Comparison of ENCODE assay signal across 1 cellular context in the genomic region with DNA sequence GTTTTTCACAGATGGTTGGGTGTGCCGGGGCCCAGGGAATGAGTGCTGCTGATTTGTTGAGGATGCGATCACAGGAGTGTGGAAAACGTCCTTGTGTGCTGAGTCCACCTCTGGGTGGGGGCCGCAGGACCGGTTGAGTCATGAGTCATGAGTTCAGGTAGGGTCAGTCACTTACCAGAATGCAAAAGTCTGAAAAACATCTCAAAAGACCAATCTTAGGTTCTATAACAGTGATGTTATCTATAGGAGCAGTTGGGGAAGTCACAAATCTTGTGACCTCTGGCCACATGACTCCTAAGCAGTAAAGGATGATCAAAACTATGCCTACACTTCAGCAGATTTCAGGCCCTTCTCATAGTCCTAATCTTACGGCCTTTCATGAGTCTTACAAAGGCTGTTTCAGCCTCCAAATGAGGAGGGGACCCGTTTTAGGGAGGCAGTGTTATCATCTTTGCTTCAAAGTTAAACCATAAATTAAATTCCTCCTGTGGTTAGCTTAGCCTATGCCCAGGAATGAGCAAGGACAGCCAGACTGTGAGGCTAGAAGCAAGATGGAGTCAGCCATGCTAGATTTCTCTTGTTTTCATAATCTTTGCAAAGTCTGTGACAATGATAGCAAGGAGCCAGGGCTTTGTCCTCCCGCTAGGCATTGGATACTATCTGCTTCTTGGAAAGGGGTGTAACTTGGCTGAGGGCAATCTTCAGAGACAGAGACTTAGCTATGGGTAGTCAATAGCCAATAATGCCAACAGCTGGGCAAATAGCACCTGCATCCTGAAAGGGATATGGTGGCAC.
TF ChIP-seq lines count a peak whose summit lies in the region.

No MANE protein-coding gene starts in this region.

TF ChIP-seq in K562, 482 proteins besides CTCF, POLR2A, EP300 and RAD21 (continued from another document and continues in another):
- TF ChIP-seq, protein P1, sequence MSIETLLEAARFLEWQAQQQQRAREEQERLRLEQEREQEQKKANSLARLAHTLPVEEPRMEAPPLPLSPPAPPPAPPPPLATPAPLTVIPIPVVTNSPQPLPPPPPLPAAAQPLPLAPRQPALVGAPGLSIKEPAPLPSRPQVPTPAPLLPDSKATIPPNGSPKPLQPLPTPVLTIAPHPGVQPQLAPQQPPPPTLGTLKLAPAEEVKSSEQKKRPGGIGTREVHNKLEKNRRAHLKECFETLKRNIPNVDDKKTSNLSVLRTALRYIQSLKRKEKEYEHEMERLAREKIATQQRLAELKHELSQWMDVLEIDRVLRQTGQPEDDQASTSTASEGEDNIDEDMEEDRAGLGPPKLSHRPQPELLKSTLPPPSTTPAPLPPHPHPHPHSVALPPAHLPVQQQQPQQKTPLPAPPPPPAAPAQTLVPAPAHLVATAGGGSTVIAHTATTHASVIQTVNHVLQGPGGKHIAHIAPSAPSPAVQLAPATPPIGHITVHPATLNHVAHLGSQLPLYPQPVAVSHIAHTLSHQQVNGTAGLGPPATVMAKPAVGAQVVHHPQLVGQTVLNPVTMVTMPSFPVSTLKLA (conservative IDR thresholded peaks at IDR 0.05) = no peak
- TF ChIP-seq ZNF24 (IDR thresholded peaks at IDR 0.05) = no peak
- TF ChIP-seq, protein P2, sequence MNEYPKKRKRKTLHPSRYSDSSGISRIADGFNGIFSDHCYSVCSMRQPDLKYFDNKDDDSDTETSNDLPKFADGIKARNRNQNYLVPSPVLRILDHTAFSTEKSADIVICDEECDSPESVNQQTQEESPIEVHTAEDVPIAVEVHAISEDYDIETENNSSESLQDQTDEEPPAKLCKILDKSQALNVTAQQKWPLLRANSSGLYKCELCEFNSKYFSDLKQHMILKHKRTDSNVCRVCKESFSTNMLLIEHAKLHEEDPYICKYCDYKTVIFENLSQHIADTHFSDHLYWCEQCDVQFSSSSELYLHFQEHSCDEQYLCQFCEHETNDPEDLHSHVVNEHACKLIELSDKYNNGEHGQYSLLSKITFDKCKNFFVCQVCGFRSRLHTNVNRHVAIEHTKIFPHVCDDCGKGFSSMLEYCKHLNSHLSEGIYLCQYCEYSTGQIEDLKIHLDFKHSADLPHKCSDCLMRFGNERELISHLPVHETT (CRISPR knock-in tag; conservative IDR thresholded peaks at IDR 0.05 in 1 of 2, IDR thresholded peaks at IDR 0.05 in 1 of 2) = peak in 1 of 2 experiments; percentile 86; a peak in 2 of 4 replicates
- TF ChIP-seq, protein P3, sequence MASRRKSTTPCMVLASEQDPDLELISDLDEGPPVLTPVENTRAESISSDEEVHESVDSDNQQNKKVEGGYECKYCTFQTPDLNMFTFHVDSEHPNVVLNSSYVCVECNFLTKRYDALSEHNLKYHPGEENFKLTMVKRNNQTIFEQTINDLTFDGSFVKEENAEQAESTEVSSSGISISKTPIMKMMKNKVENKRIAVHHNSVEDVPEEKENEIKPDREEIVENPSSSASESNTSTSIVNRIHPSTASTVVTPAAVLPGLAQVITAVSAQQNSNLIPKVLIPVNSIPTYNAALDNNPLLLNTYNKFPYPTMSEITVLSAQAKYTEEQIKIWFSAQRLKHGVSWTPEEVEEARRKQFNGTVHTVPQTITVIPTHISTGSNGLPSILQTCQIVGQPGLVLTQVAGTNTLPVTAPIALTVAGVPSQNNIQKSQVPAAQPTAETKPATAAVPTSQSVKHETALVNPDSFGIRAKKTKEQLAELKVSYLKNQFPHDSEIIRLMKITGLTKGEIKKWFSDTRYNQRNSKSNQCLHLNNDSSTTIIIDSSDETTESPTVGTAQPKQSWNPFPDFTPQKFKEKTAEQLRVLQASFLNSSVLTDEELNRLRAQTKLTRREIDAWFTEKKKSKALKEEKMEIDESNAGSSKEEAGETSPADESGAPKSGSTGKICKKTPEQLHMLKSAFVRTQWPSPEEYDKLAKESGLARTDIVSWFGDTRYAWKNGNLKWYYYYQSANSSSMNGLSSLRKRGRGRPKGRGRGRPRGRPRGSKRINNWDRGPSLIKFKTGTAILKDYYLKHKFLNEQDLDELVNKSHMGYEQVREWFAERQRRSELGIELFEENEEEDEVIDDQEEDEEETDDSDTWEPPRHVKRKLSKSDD (conservative IDR thresholded peaks at IDR 0.05; ENCODE audit: low read length) = no peak
- TF ChIP-seq ESRRA (IDR thresholded peaks at IDR 0.05; ENCODE audit: borderline replicate concordance, low read depth) = peak; percentile 75
- TF ChIP-seq, protein P4, sequence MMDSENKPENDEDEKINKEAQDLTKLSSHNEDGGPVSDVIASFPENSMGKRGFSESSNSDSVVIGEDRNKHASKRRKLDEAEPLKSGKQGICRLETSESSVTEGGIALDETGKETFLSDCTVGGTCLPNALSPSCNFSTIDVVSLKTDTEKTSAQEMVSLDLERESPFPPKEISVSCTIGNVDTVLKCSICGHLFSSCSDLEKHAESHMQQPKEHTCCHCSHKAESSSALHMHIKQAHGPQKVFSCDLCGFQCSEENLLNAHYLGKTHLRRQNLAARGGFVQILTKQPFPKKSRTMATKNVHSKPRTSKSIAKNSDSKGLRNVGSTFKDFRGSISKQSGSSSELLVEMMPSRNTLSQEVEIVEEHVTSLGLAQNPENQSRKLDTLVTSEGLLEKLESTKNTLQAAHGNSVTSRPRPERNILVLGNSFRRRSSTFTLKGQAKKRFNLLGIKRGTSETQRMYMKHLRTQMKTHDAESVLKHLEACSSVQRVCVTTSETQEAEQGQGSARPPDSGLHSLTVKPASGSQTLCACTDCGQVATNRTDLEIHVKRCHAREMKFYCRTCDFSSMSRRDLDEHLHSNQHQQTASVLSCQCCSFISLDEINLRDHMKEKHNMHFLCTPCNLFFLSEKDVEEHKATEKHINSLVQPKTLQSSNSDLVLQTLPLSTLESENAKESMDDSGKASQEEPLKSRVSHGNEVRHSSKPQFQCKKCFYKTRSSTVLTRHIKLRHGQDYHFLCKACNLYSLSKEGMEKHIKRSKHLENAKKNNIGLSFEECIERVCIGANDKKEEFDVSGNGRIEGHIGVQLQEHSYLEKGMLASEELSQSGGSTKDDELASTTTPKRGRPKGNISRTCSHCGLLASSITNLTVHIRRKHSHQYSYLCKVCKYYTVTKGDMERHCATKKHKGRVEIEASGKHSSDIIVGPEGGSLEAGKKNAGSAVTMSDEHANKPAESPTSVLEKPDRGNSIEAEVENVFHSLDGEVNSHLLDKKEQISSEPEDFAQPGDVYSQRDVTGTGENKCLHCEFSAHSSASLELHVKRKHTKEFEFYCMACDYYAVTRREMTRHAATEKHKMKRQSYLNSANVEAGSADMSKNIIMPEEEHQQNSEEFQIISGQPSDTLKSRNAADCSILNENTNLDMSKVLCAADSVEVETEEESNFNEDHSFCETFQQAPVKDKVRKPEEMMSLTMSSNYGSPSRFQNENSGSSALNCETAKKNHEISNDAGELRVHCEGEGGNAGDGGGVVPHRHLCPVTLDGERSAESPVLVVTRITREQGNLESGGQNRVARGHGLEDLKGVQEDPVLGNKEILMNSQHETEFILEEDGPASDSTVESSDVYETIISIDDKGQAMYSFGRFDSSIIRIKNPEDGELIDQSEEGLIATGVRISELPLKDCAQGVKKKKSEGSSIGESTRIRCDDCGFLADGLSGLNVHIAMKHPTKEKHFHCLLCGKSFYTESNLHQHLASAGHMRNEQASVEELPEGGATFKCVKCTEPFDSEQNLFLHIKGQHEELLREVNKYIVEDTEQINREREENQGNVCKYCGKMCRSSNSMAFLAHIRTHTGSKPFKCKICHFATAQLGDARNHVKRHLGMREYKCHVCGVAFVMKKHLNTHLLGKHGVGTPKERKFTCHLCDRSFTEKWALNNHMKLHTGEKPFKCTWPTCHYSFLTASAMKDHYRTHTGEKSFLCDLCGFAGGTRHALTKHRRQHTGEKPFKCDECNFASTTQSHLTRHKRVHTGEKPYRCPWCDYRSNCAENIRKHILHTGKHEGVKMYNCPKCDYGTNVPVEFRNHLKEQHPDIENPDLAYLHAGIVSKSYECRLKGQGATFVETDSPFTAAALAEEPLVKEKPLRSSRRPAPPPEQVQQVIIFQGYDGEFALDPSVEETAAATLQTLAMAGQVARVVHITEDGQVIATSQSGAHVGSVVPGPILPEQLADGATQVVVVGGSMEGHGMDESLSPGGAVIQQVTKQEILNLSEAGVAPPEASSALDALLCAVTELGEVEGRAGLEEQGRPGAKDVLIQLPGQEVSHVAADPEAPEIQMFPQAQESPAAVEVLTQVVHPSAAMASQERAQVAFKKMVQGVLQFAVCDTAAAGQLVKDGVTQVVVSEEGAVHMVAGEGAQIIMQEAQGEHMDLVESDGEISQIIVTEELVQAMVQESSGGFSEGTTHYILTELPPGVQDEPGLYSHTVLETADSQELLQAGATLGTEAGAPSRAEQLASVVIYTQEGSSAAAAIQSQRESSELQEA (IDR thresholded peaks at IDR 0.05; ENCODE audit: low read depth) = no peak
- TF ChIP-seq SAFB (IDR thresholded peaks at IDR 0.05; ENCODE audit: borderline replicate concordance, low read depth, low read length) = no peak
- peak; percentile 79 for TF ChIP-seq JUND (IDR thresholded peaks at IDR 0.05; ENCODE audit: borderline replicate concordance, low read depth, low read length)
- peak; percentile 53; the same call in 1 of the 3 replicates for TF ChIP-seq JUND (tag; IDR thresholded peaks at IDR 0.05; ENCODE audit: borderline replicate concordance, low read depth, low read length)
- TF ChIP-seq ZKSCAN1 (IDR thresholded peaks at IDR 0.05; ENCODE audit: low read depth, low read length) = no peak
- TF ChIP-seq NEUROD1 (IDR thresholded peaks at IDR 0.05; ENCODE audit: borderline replicate concordance, low read depth, low read length, partially characterized antibody) = no peak
- TF ChIP-seq MTF1 (CRISPR knock-in tag; IDR thresholded peaks at IDR 0.05; ENCODE audit: borderline replicate concordance) = no peak
- TF ChIP-seq OTX1 (CRISPR knock-in tag; IDR thresholded peaks at IDR 0.05) = peak; percentile 87
- no peak for TF ChIP-seq TGIF2 (CRISPR knock-in tag; IDR thresholded peaks at IDR 0.05)
- TF ChIP-seq, protein P5, sequence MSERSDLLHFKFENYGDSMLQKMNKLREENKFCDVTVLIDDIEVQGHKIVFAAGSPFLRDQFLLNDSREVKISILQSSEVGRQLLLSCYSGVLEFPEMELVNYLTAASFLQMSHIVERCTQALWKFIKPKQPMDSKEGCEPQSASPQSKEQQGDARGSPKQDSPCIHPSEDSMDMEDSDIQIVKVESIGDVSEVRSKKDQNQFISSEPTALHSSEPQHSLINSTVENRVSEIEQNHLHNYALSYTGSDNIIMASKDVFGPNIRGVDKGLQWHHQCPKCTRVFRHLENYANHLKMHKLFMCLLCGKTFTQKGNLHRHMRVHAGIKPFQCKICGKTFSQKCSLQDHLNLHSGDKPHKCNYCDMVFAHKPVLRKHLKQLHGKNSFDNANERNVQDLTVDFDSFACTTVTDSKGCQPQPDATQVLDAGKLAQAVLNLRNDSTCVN (CRISPR knock-in tag; IDR thresholded peaks at IDR 0.05) = 0 out of 2 replicates have a peak, but pooled peaks have one; percentile 28
- TF ChIP-seq PCBP2 (IDR thresholded peaks at IDR 0.05; ENCODE audit: low read depth, low read length, poor library complexity, severe bottlenecking) = no peak
- no peak for TF ChIP-seq DMBX1 (CRISPR knock-in tag; IDR thresholded peaks at IDR 0.05; ENCODE audit: borderline replicate concordance)
- TF ChIP-seq PPARD (CRISPR knock-in tag; IDR thresholded peaks at IDR 0.05) = no peak
- peak; percentile 94 for TF ChIP-seq SMAD3 (CRISPR knock-in tag; conservative IDR thresholded peaks at IDR 0.05)
- TF ChIP-seq TEAD2 (tag; IDR thresholded peaks at IDR 0.05) = peak; percentile 81; the same call in 1 of the 2 replicates
- TF ChIP-seq, protein P6, sequence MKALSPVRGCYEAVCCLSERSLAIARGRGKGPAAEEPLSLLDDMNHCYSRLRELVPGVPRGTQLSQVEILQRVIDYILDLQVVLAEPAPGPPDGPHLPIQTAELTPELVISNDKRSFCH (CRISPR knock-in tag; IDR thresholded peaks at IDR 0.05) = no peak
- TF ChIP-seq, protein P6 (tag; IDR thresholded peaks at IDR 0.05) = peak; percentile 85
- TF ChIP-seq, protein P7, sequence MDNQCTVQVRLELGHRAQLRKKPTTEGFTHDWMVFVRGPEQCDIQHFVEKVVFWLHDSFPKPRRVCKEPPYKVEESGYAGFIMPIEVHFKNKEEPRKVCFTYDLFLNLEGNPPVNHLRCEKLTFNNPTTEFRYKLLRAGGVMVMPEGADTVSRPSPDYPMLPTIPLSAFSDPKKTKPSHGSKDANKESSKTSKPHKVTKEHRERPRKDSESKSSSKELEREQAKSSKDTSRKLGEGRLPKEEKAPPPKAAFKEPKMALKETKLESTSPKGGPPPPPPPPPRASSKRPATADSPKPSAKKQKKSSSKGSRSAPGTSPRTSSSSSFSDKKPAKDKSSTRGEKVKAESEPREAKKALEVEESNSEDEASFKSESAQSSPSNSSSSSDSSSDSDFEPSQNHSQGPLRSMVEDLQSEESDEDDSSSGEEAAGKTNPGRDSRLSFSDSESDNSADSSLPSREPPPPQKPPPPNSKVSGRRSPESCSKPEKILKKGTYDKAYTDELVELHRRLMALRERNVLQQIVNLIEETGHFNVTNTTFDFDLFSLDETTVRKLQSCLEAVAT (IDR thresholded peaks at IDR 0.05) = no peak
- TF ChIP-seq, protein P8, sequence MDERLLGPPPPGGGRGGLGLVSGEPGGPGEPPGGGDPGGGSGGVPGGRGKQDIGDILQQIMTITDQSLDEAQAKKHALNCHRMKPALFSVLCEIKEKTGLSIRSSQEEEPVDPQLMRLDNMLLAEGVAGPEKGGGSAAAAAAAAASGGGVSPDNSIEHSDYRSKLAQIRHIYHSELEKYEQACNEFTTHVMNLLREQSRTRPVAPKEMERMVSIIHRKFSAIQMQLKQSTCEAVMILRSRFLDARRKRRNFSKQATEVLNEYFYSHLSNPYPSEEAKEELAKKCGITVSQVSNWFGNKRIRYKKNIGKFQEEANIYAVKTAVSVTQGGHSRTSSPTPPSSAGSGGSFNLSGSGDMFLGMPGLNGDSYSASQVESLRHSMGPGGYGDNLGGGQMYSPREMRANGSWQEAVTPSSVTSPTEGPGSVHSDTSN (CRISPR knock-in tag; IDR thresholded peaks at IDR 0.05; ENCODE audit: low read depth) = no peak
- TF ChIP-seq, protein P8 (tag; conservative IDR thresholded peaks at IDR 0.05; ENCODE audit: low read depth) = 0 out of 2 replicates have a peak, but pooled peaks have one; percentile 17
